24 cellular contexts compared by ENCODE assay signal in genomic region chr1:22001409-22001808, GRCh38. TPM values are rescaled to one million over a fixed set of nuclear protein-coding genes. Genes with fewer than 3 reads are reported as not detected.
A peak's percentile ranks its signal among the peaks of the same experiment; 100 is the strongest.
DNase-seq lines count a peak whose midpoint lies in the region; ATAC-seq and TF ChIP-seq lines count a peak whose summit lies in the region.
"Had no signal": no experiment of that assay in that cellular context is flagged by ENCODE, and none has a peak within 500 bp of the region (broad histone marks: within the 10 kb centered on the region; RNA-seq: fewer than 3 reads in every experiment).

CELA3A (plus strand) TSS chr1:22001657; CDS start chr1:22001675, 18 bp downstream.

- H4K20me1 ChIP-seq in H9 (ENCODE audit: control insufficient read depth, insufficient read depth, insufficient read length): no peaks in the 10 kb centered on the region

- no peaks in the 10 kb centered on the region for H3K4me1 ChIP-seq in H9 (ENCODE audit: insufficient read depth, low read length)
- H3K4me1 ChIP-seq: Caco-2 had no signal

- H3K4ac ChIP-seq in H9 (ENCODE audit: low read depth, low read length): no peak within 1 kb of the TSS

- H3K4me3 Mint-ChIP-seq in Calu3 (ENCODE audit: low read depth, unreplicated experiment) (no peak within 1 kb of the TSS), H9 (no peak within 1 kb of the TSS)
- H3K4me3 Mint-ChIP-seq: CD4-positive, alpha-beta T cell had no signal

- no peak within 1 kb of the TSS for H3K18ac ChIP-seq in H9 (ENCODE audit: insufficient read length, low read depth, low read length)

- H2BK5ac ChIP-seq in H9 (ENCODE audit: insufficient read length, low read length): no peak within 1 kb of the TSS

- no peak within 1 kb of the TSS for H3K4me2 ChIP-seq in H9 (ENCODE audit: insufficient read depth, insufficient read length, low read length)

- no peak within 1 kb of the TSS for H3K56ac ChIP-seq in H9 (ENCODE audit: insufficient read length, low read depth, low read length)

- no peak within 1 kb of the TSS for H3K27ac ChIP-seq in H9 (ENCODE audit: insufficient read length, low read depth, low read length)
- no peak within 1 kb of the TSS for H3K27ac ChIP-seq in adipose tissue (ENCODE audit: low read depth, low read length)
- H3K27ac ChIP-seq: SJSA1 had no signal

- intact Hi-C loops in Calu3 (cut with micrococcal nuclease; ENCODE audit: unreplicated experiment): no loop called here

- DNase-seq in Calu3: no peak
- no peak for DNase-seq in H9
- DNase-seq in myocyte (ENCODE audit: low read depth): peak; percentile 19
- no peak for DNase-seq in NCI-H345 treated with DMSO at 0.1 percent for 48 hours (lab: John Stamatoyannopoulos, UW; ENCODE audit: unreplicated experiment)
- DNase-seq: Caco-2; CD4-positive, alpha-beta T cell; GDM1; Kasumi-1; MG63; NCI-H1417; NCI-H1694 treated with DMSO at 0.1 percent for 48 hours; NCI-H2081 treated with DMSO at 0.1 percent for 48 hours; NCI-H2171 treated with DMSO at 0.1 percent for 48 hours; NCI-H446 treated with DMSO at 0.1 percent for 48 hours; NCI-H526 treated with DMSO at 0.1 percent for 48 hours; OCI-M1 had no signal

- no peaks in the 10 kb centered on the region for H3K79me1 ChIP-seq in H9 (ENCODE audit: insufficient read depth, low read depth, low read length, poor library complexity, severe bottlenecking)

- H2BK15ac ChIP-seq in H9 (ENCODE audit: low read depth, low read length): no peak within 1 kb of the TSS

- H3K79me2 ChIP-seq in H9 (ENCODE audit: insufficient read depth, low read length): no peaks in the 10 kb centered on the region

- ATAC-seq in GM19035 (IDR thresholded peaks at IDR 0.05; ENCODE audit: unreplicated experiment): no peak
- ATAC-seq in GM21423 (IDR thresholded peaks at IDR 0.05; ENCODE audit: unreplicated experiment): no peak

- no TSS peak for BruUV-seq in Calu3 (replicated peaks; lab: Mats Ljungman, UMichigan)

- no peak within 1 kb of the TSS for H2AFZ ChIP-seq in H9 (ENCODE audit: low read length)

- no peak within 1 kb of the TSS for H4K91ac ChIP-seq in H9 (ENCODE audit: insufficient read length, low read depth, low read length)

- H3K36me3 Mint-ChIP-seq in Calu3 (ENCODE audit: insufficient read depth, unreplicated experiment) (peaks cover 4% of the 10 kb centered on the region), H9 (ENCODE audit: insufficient read depth in 1 of 3, low read depth in 3 of 3) (no peaks in the 10 kb centered on the region)

- no peak within 1 kb of the TSS for H2AK5ac ChIP-seq in H9 (ENCODE audit: insufficient read length, low read length)

- no peak within 1 kb of the TSS for H3K14ac ChIP-seq in H9 (ENCODE audit: insufficient read depth, low read length)

- H4K5ac ChIP-seq in H9 (ENCODE audit: insufficient read length, low read depth, low read length): no peak within 1 kb of the TSS

- H3K27ac Mint-ChIP-seq in Calu3 (ENCODE audit: unreplicated experiment) (peak within 1 kb of the TSS; percentile 76), H9 (peak within 1 kb of the TSS in 2 of 3 experiments; percentile 13 to 71; a peak in 5 of 7 replicates)
- H3K27ac Mint-ChIP-seq: CD4-positive, alpha-beta T cell had no signal

- H3K9me3 ChIP-seq in H9 (ENCODE audit: control insufficient read depth, low read depth, low read length): no peaks in the 10 kb centered on the region
- H3K9me3 ChIP-seq: Caco-2, MG63, SJSA1 had no signal

- H3T11ph ChIP-seq in H9 (ENCODE audit: low read length): no peak within 1 kb of the TSS

- no peaks in the 10 kb centered on the region for H3K27me3 ChIP-seq in H9 (ENCODE audit: insufficient read depth, low read length)
- H3K27me3 ChIP-seq: MG63, SJSA1 had no signal

- H3K9me3 Mint-ChIP-seq in Calu3 (ENCODE audit: low read depth, unreplicated experiment): no peaks in the 10 kb centered on the region
- H3K9me3 Mint-ChIP-seq in H9: no peaks in the 10 kb centered on the region
- H3K9me3 Mint-ChIP-seq: CD4-positive, alpha-beta T cell had no signal

- no peak within 1 kb of the TSS for H3K9ac ChIP-seq in H9 (ENCODE audit: extremely low read depth, insufficient read length, low read length)

- WGBS in H9 (ENCODE audit: extremely low coverage, insufficient read length, low lambda C conversion rate): no CpG with 5 or more reads among the region's 5 CpGs
- 45 to 89% (median 78%) methylated on average over 5 of the region's 5 CpGs for WGBS in adipose tissue, 3 donors

- TF ChIP-seq CTCF in Calu3 (IDR thresholded peaks at IDR 0.05; ENCODE audit: unreplicated experiment) (no peak), H9 (conservative IDR thresholded peaks at IDR 0.05) (no peak)

- no peak within 1 kb of the TSS for H2BK120ac ChIP-seq in H9 (ENCODE audit: low read depth, low read length, poor library complexity, severe bottlenecking)

- H3K27me3 Mint-ChIP-seq in Calu3 (ENCODE audit: unreplicated experiment) (no peaks in the 10 kb centered on the region), H9 (ENCODE audit: low read depth) (no peaks in the 10 kb centered on the region)
- H3K27me3 Mint-ChIP-seq: CD4-positive, alpha-beta T cell had no signal

- H3K4me1 Mint-ChIP-seq in Calu3 (ENCODE audit: low read depth, unreplicated experiment): peaks cover 22% of the 10 kb centered on the region
- H3K4me1 Mint-ChIP-seq in H9: peaks cover 16% of the 10 kb centered on the region in 2 experiments

- no peak within 1 kb of the TSS for H2BK12ac ChIP-seq in H9 (ENCODE audit: insufficient read length, low read depth, low read length)

- no peak within 1 kb of the TSS for H2BK20ac ChIP-seq in H9 (ENCODE audit: low read depth, low read length, poor library complexity, severe bottlenecking)

- no peak within 1 kb of the TSS for H4K8ac ChIP-seq in H9 (replicated peaks; ENCODE audit: insufficient read length, low read depth, low read length)

- H3K23me2 ChIP-seq in H9 (ENCODE audit: insufficient read length, low read depth, low read length, poor library complexity, severe bottlenecking): no peaks in the 10 kb centered on the region

- CTCF ChIA-PET in Calu3 (lab: Charles Lee): interaction anchor here (0.7 kb wide), 1 partner anchor 9 kb away, joined by 4 read pairs; no protein-coding TSS in a partner anchor

- H3K23ac ChIP-seq in H9 (ENCODE audit: insufficient read length, low read depth, low read length): no peak within 1 kb of the TSS

RNA-seq across cellular contexts. Expression of gene CELA3A, which starts in this region (rescaled TPM):
- total RNA-seq in Calu3 (2022): not detected in 2 replicates
- not detected in 2 replicates for total RNA-seq in H9 (2021)
- over 10,000 TPM in 1 of 3 donors, 10 to 100 TPM in 1, 1 to 10 TPM in 1; 5.3 to 36,211 (median 17.7) TPM for polyA plus RNA-seq in adipose tissue
- 0.78 and 2.6 TPM in 2 replicates for total RNA-seq in myocyte
- polyA plus RNA-seq in myocyte (2012): 0.18 TPM
- total RNA-seq: A673; Caco-2; CD4-positive, alpha-beta T cell; Daoy; H1; SJSA1 had no signal
- polyA plus RNA-seq: BJ, H1 had no signal
